1 cellular context compared by ENCODE assay signal in the genomic region with DNA sequence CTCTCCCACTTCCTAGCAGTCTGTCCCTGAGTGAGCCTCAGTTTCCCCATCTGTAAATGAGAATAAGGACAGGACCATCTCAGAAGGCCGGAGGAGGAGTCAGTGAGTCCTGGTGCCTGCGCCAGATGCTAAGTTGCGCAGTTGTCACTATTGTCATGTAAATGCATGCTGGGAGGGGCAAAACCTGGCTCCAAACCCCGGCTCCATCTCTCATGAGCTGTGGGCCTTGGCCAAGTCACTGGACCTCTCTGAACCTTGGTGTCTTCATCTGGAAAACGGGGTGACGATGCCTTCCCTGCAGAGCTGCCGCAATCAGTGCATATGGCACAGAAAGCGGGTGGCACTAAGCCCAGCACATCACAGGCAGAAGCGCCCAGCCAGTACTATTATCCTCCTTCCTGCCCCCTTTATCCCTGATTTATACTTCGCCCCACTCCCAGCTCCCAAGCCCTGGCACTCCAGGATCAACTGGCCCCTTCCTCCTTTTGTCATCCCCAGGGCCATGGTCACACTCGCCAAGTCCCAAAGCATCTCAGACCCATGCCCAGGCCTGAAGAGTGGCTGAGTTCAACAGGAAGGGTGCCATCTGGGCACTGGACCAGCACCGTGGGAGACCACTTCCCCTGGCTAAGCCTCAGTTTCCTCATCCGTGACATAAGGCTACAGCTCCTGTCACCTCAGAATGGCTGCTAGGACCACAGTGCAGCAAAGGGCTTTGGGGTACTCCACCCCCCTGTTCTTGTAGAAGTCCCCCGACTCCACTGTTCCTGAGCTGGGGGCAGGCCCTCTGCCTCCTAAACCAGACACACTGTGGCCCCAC.
A peak's percentile ranks its signal among the peaks of the same experiment; 100 is the strongest.
TF ChIP-seq lines count a peak whose summit lies in the region.

No MANE protein-coding gene starts in this region.

TF ChIP-seq in HepG2, 621 proteins besides CTCF, POLR2A, EP300 and RAD21:
- peak; percentile 85 for TF ChIP-seq ZNF768 (CRISPR knock-in tag; IDR thresholded peaks at IDR 0.05)
- TF ChIP-seq SP5 (CRISPR knock-in tag; IDR thresholded peaks at IDR 0.05; ENCODE audit: borderline replicate concordance, low read depth) = no peak
